10 cellular contexts compared by ENCODE assay signal in genomic region chr1:236502579-236502971, GRCh38. TPM values are rescaled to one million over a fixed set of nuclear protein-coding genes. Genes with fewer than 3 reads are reported as not detected.
A peak's percentile ranks its signal among the peaks of the same experiment; 100 is the strongest.
DNase-seq lines count a peak whose midpoint lies in the region; ATAC-seq and TF ChIP-seq lines count a peak whose summit lies in the region.
"Had no signal": no experiment of that assay in that cellular context is flagged by ENCODE, and none has a peak within 500 bp of the region (broad histone marks: within the 10 kb centered on the region; RNA-seq: fewer than 3 reads in every experiment).

No MANE protein-coding gene starts in this region.

- H3K27ac Mint-ChIP-seq in activated naive CD4-positive, alpha-beta T cell treated with anti-CD3 and anti-CD28 coated beads, Interleukin-2, amount 50 U/mL, for 24 hours = no peak overlapping the region
- H3K27ac Mint-ChIP-seq in activated naive CD8-positive, alpha-beta T cell treated with anti-CD3 and anti-CD28 coated beads, Interleukin-2, amount 10 ng/mL, durations not matched to agents 7 days and 5 days = no peak overlapping the region

- WGBS in testis, 2 donors = 46 to 58% methylated on average over 2 of the region's 2 CpGs

- H3K36me3 ChIP-seq in testis (ENCODE audit: low read depth, missing control alignments) = no peaks in the 10 kb centered on the region

- H3K9me3 Mint-ChIP-seq in activated naive CD4-positive, alpha-beta T cell treated with anti-CD3 and anti-CD28 coated beads, Interleukin-2, amount 50 U/mL, for 24 hours = no peaks in the 10 kb centered on the region
- no peaks in the 10 kb centered on the region for H3K9me3 Mint-ChIP-seq in activated naive CD8-positive, alpha-beta T cell treated with anti-CD3 and anti-CD28 coated beads, Interleukin-2, amount 10 ng/mL, durations not matched to agents 7 days and 5 days

- no peak for DNase-seq in activated naive CD4-positive, alpha-beta T cell treated with anti-CD3 and anti-CD28 coated beads, Interleukin-2, amount 50 U/mL, for 16 hours
- DNase-seq in activated naive CD8-positive, alpha-beta T cell treated with anti-CD3 and anti-CD28 coated beads, Interleukin-2, amount 10 ng/mL, durations not matched to agents 7 days and 5 days = no peak
- DNase-seq in kidney tubule cell (ENCODE audit: low spot score) = peak; percentile 80
- no peak for DNase-seq in testis
- DNase-seq in NCI-H526 treated with DMSO at 0.1 percent for 48 hours (lab: John Stamatoyannopoulos, UW) = no peak
- no peak for DNase-seq in COLO829 (ENCODE audit: low spot score)
- no peak for DNase-seq in activated CD4-positive, alpha-beta T cell treated with anti-CD3 and anti-CD28 coated beads, Interleukin-2, amount 50 U/mL, for 48 hours
- DNase-seq: effector memory CD4-positive, alpha-beta T cell; NCI-H2081 treated with DMSO at 0.1 percent for 48 hours had no signal

- H3K27me3 ChIP-seq in testis = no peaks in the 10 kb centered on the region

- peaks cover 11% of the 10 kb centered on the region for H3K4me1 Mint-ChIP-seq in activated naive CD4-positive, alpha-beta T cell treated with anti-CD3 and anti-CD28 coated beads, Interleukin-2, amount 50 U/mL, for 24 hours
- H3K4me1 Mint-ChIP-seq in activated naive CD8-positive, alpha-beta T cell treated with anti-CD3 and anti-CD28 coated beads, Interleukin-2, amount 10 ng/mL, durations not matched to agents 7 days and 5 days = peaks cover 8% of the 10 kb centered on the region

- intact Hi-C loops in testis (cut with DNase I; ENCODE audit: low total_unique reads) = no loop called here

- H3K36me3 Mint-ChIP-seq in activated naive CD4-positive, alpha-beta T cell treated with anti-CD3 and anti-CD28 coated beads, Interleukin-2, amount 50 U/mL, for 24 hours = no peaks in the 10 kb centered on the region
- no peaks in the 10 kb centered on the region for H3K36me3 Mint-ChIP-seq in activated naive CD8-positive, alpha-beta T cell treated with anti-CD3 and anti-CD28 coated beads, Interleukin-2, amount 10 ng/mL, durations not matched to agents 7 days and 5 days

- H3K27ac ChIP-seq in testis = peak overlapping the region; percentile 16 to 76

- H3K9me3 ChIP-seq in testis = no peaks in the 10 kb centered on the region

- TF ChIP-seq CTCF in testis (IDR thresholded peaks at IDR 0.05) = no peak

- no peak for TF ChIP-seq POLR2A in testis (IDR thresholded peaks at IDR 0.05)

- no peak for ATAC-seq in activated naive CD8-positive, alpha-beta T cell treated with anti-CD3 and anti-CD28 coated beads, Interleukin-2, amount 10 ng/mL, durations not matched to agents 7 days and 5 days (ENCODE audit: low read depth)

- H3K4me1 ChIP-seq in testis = peaks cover 16% of the 10 kb centered on the region

- peak overlapping the region; percentile 73 for H3K4me3 Mint-ChIP-seq in activated naive CD4-positive, alpha-beta T cell treated with anti-CD3 and anti-CD28 coated beads, Interleukin-2, amount 50 U/mL, for 24 hours
- H3K4me3 Mint-ChIP-seq in activated naive CD8-positive, alpha-beta T cell treated with anti-CD3 and anti-CD28 coated beads, Interleukin-2, amount 10 ng/mL, durations not matched to agents 7 days and 5 days = peak overlapping the region; percentile 36

- H3K4me3 ChIP-seq in testis = no peak overlapping the region

- peaks cover 3% of the 10 kb centered on the region for H3K27me3 Mint-ChIP-seq in activated naive CD4-positive, alpha-beta T cell treated with anti-CD3 and anti-CD28 coated beads, Interleukin-2, amount 50 U/mL, for 24 hours
- H3K27me3 Mint-ChIP-seq in activated naive CD8-positive, alpha-beta T cell treated with anti-CD3 and anti-CD28 coated beads, Interleukin-2, amount 10 ng/mL, durations not matched to agents 7 days and 5 days = peaks cover 8% of the 10 kb centered on the region

- POLR2A ChIA-PET in activated naive CD8-positive, alpha-beta T cell treated with anti-CD3 and anti-CD28 coated beads, Interleukin-2, amount 10 ng/mL, durations not matched to agents 7 days and 5 days (lab: Charles Lee) = no interaction called here

RNA-seq across cellular contexts. Expression of gene LGALS8, which starts 21.2 kb away (rescaled TPM):
- 100 to 1,000 TPM; 108 to 112 TPM for total RNA-seq in activated naive CD8-positive, alpha-beta T cell treated with anti-CD3 and anti-CD28 coated beads, Interleukin-2, amount 10 ng/mL, durations not matched to agents 7 days and 5 days
- 100 to 1,000 TPM; 115 to 122 TPM for total RNA-seq in testis
- polyA plus RNA-seq in testis (ENCODE audit: insufficient read depth, low read depth, low replicate concordance) = 114 TPM
